In the genomic region with DNA sequence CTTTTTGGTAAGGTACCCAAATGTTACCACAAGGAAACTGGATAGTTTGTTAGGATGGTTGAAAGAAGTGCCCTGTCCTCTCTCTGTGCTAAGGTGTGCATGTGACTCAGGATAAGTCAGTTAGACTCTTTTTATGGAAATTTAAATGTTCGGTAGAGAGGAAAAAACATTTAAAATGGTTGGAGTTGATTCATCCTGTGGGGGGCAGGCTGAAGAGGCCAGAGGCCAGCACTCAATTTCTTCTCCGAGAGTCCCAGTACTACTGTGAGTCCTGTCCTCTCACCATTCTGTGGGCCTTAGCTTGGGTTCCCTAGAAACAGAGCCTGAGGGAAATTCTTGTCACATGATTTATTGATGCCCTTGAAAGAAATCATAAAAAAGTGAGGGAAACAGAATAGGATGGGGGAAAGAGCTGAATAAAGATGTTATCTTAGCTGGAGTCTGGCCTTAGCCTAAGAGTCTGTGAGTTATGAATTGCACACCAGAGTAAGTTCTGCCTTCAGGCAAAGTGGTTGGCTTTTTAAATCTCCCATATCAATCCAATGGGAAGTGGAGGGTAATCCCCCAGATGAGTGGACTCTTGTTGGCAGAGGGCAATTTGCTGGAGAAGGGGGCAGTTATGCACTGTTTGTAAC, we compare ENCODE assay signal across 1 cellular context.
TF ChIP-seq lines count a peak whose summit lies in the region.

No MANE protein-coding gene starts in this region.

TF ChIP-seq in IMR-90, 13 proteins besides CTCF, POLR2A, EP300 and RAD21 (continued from another document):
- TF ChIP-seq, protein P1, sequence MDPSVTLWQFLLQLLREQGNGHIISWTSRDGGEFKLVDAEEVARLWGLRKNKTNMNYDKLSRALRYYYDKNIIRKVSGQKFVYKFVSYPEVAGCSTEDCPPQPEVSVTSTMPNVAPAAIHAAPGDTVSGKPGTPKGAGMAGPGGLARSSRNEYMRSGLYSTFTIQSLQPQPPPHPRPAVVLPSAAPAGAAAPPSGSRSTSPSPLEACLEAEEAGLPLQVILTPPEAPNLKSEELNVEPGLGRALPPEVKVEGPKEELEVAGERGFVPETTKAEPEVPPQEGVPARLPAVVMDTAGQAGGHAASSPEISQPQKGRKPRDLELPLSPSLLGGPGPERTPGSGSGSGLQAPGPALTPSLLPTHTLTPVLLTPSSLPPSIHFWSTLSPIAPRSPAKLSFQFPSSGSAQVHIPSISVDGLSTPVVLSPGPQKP (IDR thresholded peaks at IDR 0.05; ENCODE audit: borderline replicate concordance, low read depth, low read length): no peak
- no peak for TF ChIP-seq CEBPB (IDR thresholded peaks at IDR 0.05; ENCODE audit: low read depth, low read length)
- no peak for TF ChIP-seq BHLHE40 (IDR thresholded peaks at IDR 0.05; ENCODE audit: low read depth, low read length)
- no peak for TF ChIP-seq MXI1 (IDR thresholded peaks at IDR 0.05; ENCODE audit: borderline replicate concordance, low read depth, low read length)
